ENCODE assay signal across 9 cellular contexts in the genomic region with DNA sequence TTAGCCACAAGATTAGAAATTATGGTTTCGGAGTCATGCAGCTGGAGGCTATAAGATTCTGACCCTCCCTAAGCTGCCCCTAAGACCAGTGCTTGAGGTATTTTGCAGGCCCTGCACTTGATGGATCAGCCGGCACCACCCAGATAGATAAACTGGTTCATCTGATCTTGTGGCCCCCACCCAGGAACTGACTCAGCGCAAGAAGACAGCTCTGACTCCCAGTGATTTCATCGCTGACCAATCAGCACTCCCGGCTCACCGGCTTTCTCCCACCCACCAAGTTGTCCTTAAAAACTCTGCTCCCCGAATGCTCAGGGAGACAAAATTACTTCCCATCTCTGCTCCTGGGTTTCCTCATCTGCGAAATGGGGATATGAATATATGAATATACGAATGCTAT. TPM values are rescaled to one million over a fixed set of nuclear protein-coding genes. Genes with fewer than 3 reads are reported as not detected.
"Had no signal": no experiment of that assay in that cellular context is flagged by ENCODE, and none has a peak within 500 bp of the region (broad histone marks: within the 10 kb centered on the region; RNA-seq: fewer than 3 reads in every experiment).

No MANE protein-coding gene starts in this region.

- ATAC-seq: GM12878 had no signal

- DNase-seq: GDM1, GF-D8 had no signal

- H3K4me3 ChIP-seq: GM12878 had no signal

- FAIRE-seq: G401.6, GM12878, GM12891, GM12892, GM18507, GM19239 had no signal

RNA-seq across cellular contexts. Expression of a gene that starts 33.4 kb away (rescaled TPM):
- total RNA-seq: G401, GM12878 had no signal
- polyA plus RNA-seq: GM12878 had no signal
